Comparison of ENCODE assay signal across 8 cellular contexts in genomic region chr1:59013276-59013927, GRCh38.
DNase-seq lines count a peak whose midpoint lies in the region; ATAC-seq lines count a peak whose summit lies in the region.

No MANE protein-coding gene starts in this region.

- H3K9ac ChIP-seq in adipocyte (ENCODE audit: low read length) (peak overlapping the region; percentile 84), stomach smooth muscle (ENCODE audit: low read length in 2 of 2) (peak overlapping the region; percentile 11 to 82)

- peak overlapping the region; percentile 88 for H3K27ac ChIP-seq in stomach smooth muscle (ENCODE audit: low read length)

- DNase-seq in adipocyte (ENCODE audit: low read depth) (peak; percentile 65), iPS-NIHi11 (ENCODE audit: low spot score) (peak; percentile 67), NCI-H2171 treated with DMSO at 0.1 percent for 48 hours (lab: John Stamatoyannopoulos, UW) (no peak)
- no peak for DNase-seq in stimulated activated CD4-positive, alpha-beta T cell treated with anti-CD3 and anti-CD28 coated beads, Interleukin-1b, Interleukin-23, amount 100 ng/mL, for 48 hours

- H3K4me3 ChIP-seq in adipocyte (ENCODE audit: low read length) (peak overlapping the region; percentile 67), stomach smooth muscle (ENCODE audit: low read length in 2 of 2) (peak overlapping the region; percentile 33 to 64)

- ATAC-seq in GM18909 (IDR thresholded peaks at IDR 0.05; ENCODE audit: poor library complexity, unreplicated experiment) (peak; percentile 54), HG02885 (IDR thresholded peaks at IDR 0.05; ENCODE audit: poor library complexity, unreplicated experiment) (peak; percentile 65), GM18520 (IDR thresholded peaks at IDR 0.05; ENCODE audit: unreplicated experiment) (no peak)

- H3K27me3 ChIP-seq in adipocyte (replicated peaks; ENCODE audit: control insufficient read depth, insufficient read depth, low read length) (no peaks in the 10 kb centered on the region), stomach smooth muscle (ENCODE audit: control insufficient read depth in 1 of 2, insufficient read depth in 2 of 2, low read length in 2 of 2) (no peaks in the 10 kb centered on the region)

- H3K36me3 ChIP-seq in adipocyte (ENCODE audit: control insufficient read depth, insufficient read depth, low read length, severe bottlenecking) (no peaks in the 10 kb centered on the region), stomach smooth muscle (ENCODE audit: control insufficient read depth in 2 of 2, insufficient read depth in 2 of 2, low read length in 2 of 2) (no peaks in the 10 kb centered on the region)

- H3K9me3 ChIP-seq in adipocyte (ENCODE audit: control insufficient read depth, low read length) = no peaks in the 10 kb centered on the region
- peaks cover 0 to 4% of the 10 kb centered on the region in 2 donors for H3K9me3 ChIP-seq in stomach smooth muscle (ENCODE audit: control insufficient read depth in 2 of 2, low read length in 2 of 2)

- H3K4me1 ChIP-seq in adipocyte (ENCODE audit: control insufficient read depth, insufficient read depth, low read length) = peaks cover 22% of the 10 kb centered on the region
- peaks cover 10% of the 10 kb centered on the region for H3K4me1 ChIP-seq in stomach smooth muscle (ENCODE audit: control insufficient read depth, insufficient read depth, low read length)

Comparison
In these comparisons a context has a peak if more than half of its experiments do, and no peak if none do; other contexts are left out.
1. DNase-seq: peak in adipocyte (single experiment) and iPS-NIHi11 (single experiment); none in NCI-H2171 treated with DMSO at 0.1 percent for 48 hours (single experiment) and stimulated activated CD4-positive, alpha-beta T cell treated with anti-CD3 and anti-CD28 coated beads, Interleukin-1b, Interleukin-23, amount 100 ng/mL, for 48 hours (single experiment).